13 cellular contexts compared by ENCODE assay signal in genomic region chr11:111229604-111230003, GRCh38. TPM values are rescaled to one million over a fixed set of nuclear protein-coding genes. Genes with fewer than 3 reads are reported as not detected.
DNase-seq lines count a peak whose midpoint lies in the region; ATAC-seq and TF ChIP-seq lines count a peak whose summit lies in the region.
"Had no signal": no experiment of that assay in that cellular context is flagged by ENCODE, and none has a peak within 500 bp of the region (broad histone marks: within the 10 kb centered on the region; RNA-seq: fewer than 3 reads in every experiment).

No MANE protein-coding gene starts in this region.

- no peak overlapping the region for H3K4me3 Mint-ChIP-seq in activated B cell treated with CpG ODN at 0.5 μM for 24 hours

- H3K4me1 Mint-ChIP-seq in activated B cell treated with CpG ODN at 0.5 μM for 24 hours = peaks cover 40% of the 10 kb centered on the region
- H3K4me1 Mint-ChIP-seq: nephron progenitor cell had no signal

- CTCF ChIA-PET in activated B cell treated with CpG ODN at 0.5 μM for 24 hours (lab: Charles Lee) = interaction anchor here (0.9 to 3.3 kb wide), 15 partner anchors 9 to 1029 kb away, joined by 3 to 28 read pairs (median 6); no protein-coding TSS in a partner anchor

- H3K27me3 Mint-ChIP-seq in activated B cell treated with CpG ODN at 0.5 μM for 24 hours = no peaks in the 10 kb centered on the region

- H3K27ac Mint-ChIP-seq in activated B cell treated with CpG ODN at 0.5 μM for 24 hours = peak overlapping the region; percentile 36
- H3K27ac Mint-ChIP-seq: nephron progenitor cell had no signal

- no peak for TF ChIP-seq CTCF in activated B cell treated with CpG ODN at 0.5 μM for 24 hours (IDR thresholded peaks at IDR 0.05)

- intact Hi-C loops in activated B cell treated with CpG ODN at 0.5 μM for 24 hours (cut with micrococcal nuclease) = loop anchor here (1.0 to 10.0 kb wide), 9 partner anchors 52 to 1028 kb away; partner anchors contain the start of gene ARHGAP20
- intact Hi-C loops in head of caudate nucleus (cut with DNase I) = loop anchor here (10.0 kb wide), 1 partner anchor 765 kb away; no protein-coding TSS in a partner anchor

- in situ Hi-C loops in KBM-7 (cut with MboI; ENCODE audit: low pct_unique_long_range_greater_than_20kb, low sequenced_read_pairs) = no loop called here

- H3K36me3 Mint-ChIP-seq in activated B cell treated with CpG ODN at 0.5 μM for 24 hours (ENCODE audit: low read depth) = no peaks in the 10 kb centered on the region
- H3K36me3 Mint-ChIP-seq: CD4-positive, CD25-positive, alpha-beta regulatory T cell had no signal

- H3K9me3 Mint-ChIP-seq in activated B cell treated with CpG ODN at 0.5 μM for 24 hours = peaks cover 5% of the 10 kb centered on the region

- no peak for ATAC-seq in activated B cell treated with CpG ODN at 0.5 μM for 24 hours (ENCODE audit: low read depth)

- DNase-seq in SKM-1 treated with dmso at 0.1 percent for 144 hours (lab: John Stamatoyannopoulos, UW; ENCODE audit: unreplicated experiment) (peak; percentile 23), SKM-1 (lab: John Stamatoyannopoulos, UW; ENCODE audit: unreplicated experiment) (no peak), KBM-7 (peak; percentile 21), activated B cell treated with CpG ODN at 0.5 μM for 24 hours (no peak), iris pigment epithelial cell (ENCODE audit: low read depth) (peak; percentile 59), SIG-M5 treated with dmso at 0.1 percent for 504 hours (lab: John Stamatoyannopoulos, UW; ENCODE audit: unreplicated experiment) (no peak), head of caudate nucleus (no peak), HuH-7 (ENCODE audit: low spot score) (no peak)
- DNase-seq: NCI-H524 treated with DMSO at 0.1 percent for 48 hours had no signal

- POLR2A ChIA-PET in activated B cell treated with CpG ODN at 0.5 μM for 24 hours (lab: Charles Lee) = no interaction called here

RNA-seq across cellular contexts. Expression of gene POU2AF2, which starts 15.9 kb away (rescaled TPM):
- not detected in 2 replicates for total RNA-seq in activated B cell treated with CpG ODN at 0.5 μM for 24 hours
- total RNA-seq: CD4-positive, CD25-positive, alpha-beta regulatory T cell; lung; suprapubic skin had no signal

Comparison
In these comparisons a context has a peak if more than half of its experiments do, and no peak if none do; other contexts are left out.
1. DNase-seq: peak in SKM-1 treated with dmso at 0.1 percent for 144 hours (single experiment), KBM-7 (single experiment) and iris pigment epithelial cell (single experiment); none in SKM-1 (single experiment), activated B cell treated with CpG ODN at 0.5 μM for 24 hours (single experiment), SIG-M5 treated with dmso at 0.1 percent for 504 hours (single experiment), head of caudate nucleus (0 of 42) and HuH-7 (single experiment).